ENCODE assay signal across 15 cellular contexts in genomic region chr2:7619203-7619602, GRCh38.
DNase-seq lines count a peak whose midpoint lies in the region; FAIRE-seq and TF ChIP-seq lines count a peak whose summit lies in the region.
"Had no signal": no experiment of that assay in that cellular context is flagged by ENCODE, and none has a peak within 500 bp of the region (broad histone marks: within the 10 kb centered on the region; RNA-seq: fewer than 3 reads in every experiment).

No MANE protein-coding gene starts in this region.

- H2AFZ ChIP-seq in ACC112 (ENCODE audit: low read length, unreplicated experiment) (no peak overlapping the region), astrocyte (ENCODE audit: low read depth, low read length) (peak overlapping the region; percentile 34)

- no peak overlapping the region for H3K4me3 Mint-ChIP-seq in astrocyte (ENCODE audit: unreplicated experiment)
- H3K4me3 Mint-ChIP-seq: CD4-positive, alpha-beta T cell had no signal

- no peaks in the 10 kb centered on the region for H3K27me3 Mint-ChIP-seq in astrocyte (ENCODE audit: low read depth, unreplicated experiment)
- H3K27me3 Mint-ChIP-seq: CD4-positive, alpha-beta T cell had no signal

- no peak overlapping the region for H3K27ac Mint-ChIP-seq in astrocyte (ENCODE audit: unreplicated experiment)
- H3K27ac Mint-ChIP-seq: CD4-positive, alpha-beta T cell had no signal

- H3K36me3 ChIP-seq in ACC112 (ENCODE audit: insufficient read depth, low read length) (no peaks in the 10 kb centered on the region), astrocyte (ENCODE audit: insufficient read depth, low read length) (no peaks in the 10 kb centered on the region)
- H3K36me3 ChIP-seq: HAP-1 had no signal

- H3K79me2 ChIP-seq in ACC112 (ENCODE audit: control insufficient read depth, insufficient read depth, low read length, unreplicated experiment): no peaks in the 10 kb centered on the region
- no peaks in the 10 kb centered on the region for H3K79me2 ChIP-seq in astrocyte (ENCODE audit: insufficient read depth, low read length)

- peak overlapping the region; percentile 42; the same call in 1 of the 2 replicates for H3K27ac ChIP-seq in ACC112 (ENCODE audit: low read depth, low read length)
- H3K27ac ChIP-seq in astrocyte (ENCODE audit: low read depth, low read length): no peak overlapping the region
- H3K27ac ChIP-seq: C4-2B had no signal

- no peaks in the 10 kb centered on the region for H4K20me1 ChIP-seq in astrocyte (ENCODE audit: insufficient read depth, low read length)

- in situ Hi-C loops in G401 (cut with HindIII; ENCODE audit: low sequenced_read_pairs): no loop called here

- no peak for FAIRE-seq in astrocyte (lab: Jason Lieb, UNC)
- FAIRE-seq: D721Med, GM12892, GM18507 had no signal

- peaks cover 24% of the 10 kb centered on the region for H3K4me1 ChIP-seq in ACC112 (ENCODE audit: control insufficient read depth, insufficient read depth, low read length, unreplicated experiment)
- peaks cover 5% of the 10 kb centered on the region for H3K4me1 ChIP-seq in astrocyte (ENCODE audit: insufficient read depth, low read length)
- H3K4me1 ChIP-seq: Caco-2, HAP-1 had no signal

- DNase-seq in G401 (ENCODE audit: low spot score): peak; percentile 59
- DNase-seq in astrocyte (ENCODE audit: low read depth): no peak
- DNase-seq in kidney tubule cell (ENCODE audit: low spot score): peak; percentile 52
- DNase-seq in hypothalamus (lab: John Stamatoyannopoulos, UW): no peak
- DNase-seq in epidermal melanocyte (ENCODE audit: insufficient read length, low spot score): no peak
- DNase-seq: ACHN; Caco-2; CD4-positive, alpha-beta T cell; GDM1 had no signal

- H3K27me3 ChIP-seq in ACC112 (ENCODE audit: insufficient read depth, low read length): no peaks in the 10 kb centered on the region
- no peaks in the 10 kb centered on the region for H3K27me3 ChIP-seq in astrocyte (ENCODE audit: insufficient read depth, low read length)

- no peaks in the 10 kb centered on the region for H3K9me3 Mint-ChIP-seq in astrocyte (ENCODE audit: unreplicated experiment)

- peak overlapping the region; percentile 60 for H3K4me2 ChIP-seq in astrocyte (ENCODE audit: low read length)

- no peak overlapping the region for H3K9ac ChIP-seq in astrocyte (ENCODE audit: low read length)

- no peak overlapping the region for H3K4me3 ChIP-seq in ACC112 (ENCODE audit: low read depth, low read length)
- H3K4me3 ChIP-seq in astrocyte (ENCODE audit: insufficient read depth, low read depth, low read length): no peak overlapping the region
- H3K4me3 ChIP-seq: HAP-1 had no signal

- no peak for TF ChIP-seq CTCF in astrocyte (IDR thresholded peaks at IDR 0.05; ENCODE audit: insufficient read depth, low read depth, low read length)

- H3K36me3 Mint-ChIP-seq in astrocyte (ENCODE audit: low read depth, unreplicated experiment): no peaks in the 10 kb centered on the region

- peaks cover 14% of the 10 kb centered on the region for H3K4me1 Mint-ChIP-seq in astrocyte (ENCODE audit: low read depth, unreplicated experiment)

- no peaks in the 10 kb centered on the region for H3K9me3 ChIP-seq in astrocyte (ENCODE audit: insufficient read depth, low read depth, low read length)
- H3K9me3 ChIP-seq: Caco-2, HAP-1 had no signal

Comparison
In these comparisons a context has a peak if more than half of its experiments do, and no peak if none do; other contexts are left out.
1. DNase-seq: peak in G401 (single experiment) and kidney tubule cell (single experiment); none in astrocyte (single experiment), hypothalamus (0 of 51) and epidermal melanocyte (single experiment).